ENCODE assay signal across 15 cellular contexts in genomic region chr16:13958438-13958837, GRCh38. TPM values are rescaled to one million over a fixed set of nuclear protein-coding genes. Genes with fewer than 3 reads are reported as not detected.
DNase-seq lines count a peak whose midpoint lies in the region; ATAC-seq and TF ChIP-seq lines count a peak whose summit lies in the region.
"Had no signal": no experiment of that assay in that cellular context is flagged by ENCODE, and none has a peak within 500 bp of the region (broad histone marks: within the 10 kb centered on the region; RNA-seq: fewer than 3 reads in every experiment).

No MANE protein-coding gene starts in this region.

- H3K4me1 ChIP-seq in PC-3 (ENCODE audit: insufficient read depth, low read length) (peaks cover 32% of the 10 kb centered on the region), breast epithelium (no peaks in the 10 kb centered on the region), osteoblast (ENCODE audit: insufficient read depth, low read length) (peaks cover 25% of the 10 kb centered on the region)

- H3K9me2 ChIP-seq in PC-3 (replicated peaks; ENCODE audit: low read length), result no peaks in the 10 kb centered on the region

- H2AFZ ChIP-seq in PC-3 (ENCODE audit: low read length), result no peak overlapping the region
- H2AFZ ChIP-seq in osteoblast (ENCODE audit: low read length), result no peak overlapping the region

- H3K36me3 ChIP-seq in PC-3 (ENCODE audit: low read depth, low read length), result no peaks in the 10 kb centered on the region
- no peaks in the 10 kb centered on the region for H3K36me3 ChIP-seq in breast epithelium
- no peaks in the 10 kb centered on the region for H3K36me3 ChIP-seq in osteoblast (ENCODE audit: insufficient read depth, low read length)

- no peaks in the 10 kb centered on the region for H3K9me3 Mint-ChIP-seq in Calu3 (ENCODE audit: low read depth, unreplicated experiment)
- H3K9me3 Mint-ChIP-seq in stimulated activated naive B cell treated with anti-CD40 and anti-IgM and Interleukin-4, amounts not matched to agents 10 μg/mL and 1 μg/mL and 100 μg/mL, for 72 hours, result peaks cover 0 to 6% of the 10 kb centered on the region in 2 donors
- H3K9me3 Mint-ChIP-seq: activated CD4-positive, alpha-beta T cell treated with anti-CD3 and anti-CD28 coated beads, Interleukin-2, amount 10 ng/mL, durations not matched to agents 24 days and 14 days; activated naive CD4-positive, alpha-beta T cell treated with anti-CD3 and anti-CD28 coated beads, Interleukin-2, amount 10 ng/mL, durations not matched to agents 7 days and 5 days; T-cell had no signal

- TF ChIP-seq CTCF in Calu3 (IDR thresholded peaks at IDR 0.05; ENCODE audit: unreplicated experiment) (no peak), PC-3 (conservative IDR thresholded peaks at IDR 0.05; ENCODE audit: low read depth, low read length) (no peak), breast epithelium (IDR thresholded peaks at IDR 0.05) (no peak), osteoblast (IDR thresholded peaks at IDR 0.05; ENCODE audit: extremely low read depth, low read depth, low read length) (no peak)

- peak overlapping the region; percentile 93 for H3K27ac Mint-ChIP-seq in Calu3 (ENCODE audit: unreplicated experiment)
- H3K27ac Mint-ChIP-seq in stimulated activated naive B cell treated with anti-CD40 and anti-IgM and Interleukin-4, amounts not matched to agents 10 μg/mL and 1 μg/mL and 100 μg/mL, for 72 hours, result no peak overlapping the region
- H3K27ac Mint-ChIP-seq: activated CD4-positive, alpha-beta T cell treated with anti-CD3 and anti-CD28 coated beads, Interleukin-2, amount 10 ng/mL, durations not matched to agents 24 days and 14 days; activated naive CD4-positive, alpha-beta T cell treated with anti-CD3 and anti-CD28 coated beads, Interleukin-2, amount 10 ng/mL, durations not matched to agents 7 days and 5 days had no signal

- peaks cover 67% of the 10 kb centered on the region for H3K4me1 Mint-ChIP-seq in Calu3 (ENCODE audit: low read depth, unreplicated experiment)
- peaks cover 19 to 29% of the 10 kb centered on the region in 2 donors for H3K4me1 Mint-ChIP-seq in stimulated activated naive B cell treated with anti-CD40 and anti-IgM and Interleukin-4, amounts not matched to agents 10 μg/mL and 1 μg/mL and 100 μg/mL, for 72 hours

- H3K4me3 ChIP-seq in PC-3 (ENCODE audit: low read length), result no peak overlapping the region
- H3K4me3 ChIP-seq in breast epithelium, result no peak overlapping the region
- no peak overlapping the region for H3K4me3 ChIP-seq in osteoblast (ENCODE audit: insufficient read depth, low read length)

- peak overlapping the region; percentile 98 for H3K4me2 ChIP-seq in PC-3 (ENCODE audit: low read length)
- no peak overlapping the region for H3K4me2 ChIP-seq in osteoblast (ENCODE audit: insufficient read depth, low read length)

- H3K27ac ChIP-seq in PC-3 (ENCODE audit: low read length) (peak overlapping the region; percentile 100), breast epithelium (peak overlapping the region; percentile 78 to 93), osteoblast (ENCODE audit: low read depth, low read length) (peak overlapping the region; percentile 94)

- DNase-seq in Calu3, result no peak
- no peak for DNase-seq in PC-3
- DNase-seq in breast epithelium (ENCODE audit: low spot score in 2 of 2), result no peak
- DNase-seq in osteoblast (ENCODE audit: insufficient read length, low spot score, missing footprints), result no peak
- DNase-seq in stimulated activated naive B cell treated with anti-CD40 and anti-IgM and Interleukin-4, amounts not matched to agents 10 μg/mL and 1 μg/mL and 100 μg/mL, for 72 hours, result no peak
- no peak for DNase-seq in NCI-H345 treated with DMSO at 0.1 percent for 48 hours (lab: John Stamatoyannopoulos, UW; ENCODE audit: unreplicated experiment)
- DNase-seq: activated CD4-positive, alpha-beta T cell treated with anti-CD3 and anti-CD28 coated beads, Interleukin-2, amount 10 ng/mL, durations not matched to agents 24 days and 14 days; activated naive CD4-positive, alpha-beta T cell treated with anti-CD3 and anti-CD28 coated beads, Interleukin-2, amount 10 ng/mL, durations not matched to agents 7 days and 5 days; COR-L47; naive B cell; NCI-H1417 treated with DMSO at 0.1 percent for 48 hours; stimulated activated CD4-positive, alpha-beta T cell treated with anti-CD3 and anti-CD28 coated beads, Interleukin-2, amount 100 ng/mL, for 48 hours; T-cell had no signal

- no peak for ATAC-seq in PC-3
- no peak for ATAC-seq in GM21576 (IDR thresholded peaks at IDR 0.05; ENCODE audit: unreplicated experiment)
- no peak for ATAC-seq in stimulated activated naive B cell treated with anti-CD40 and anti-IgM and Interleukin-4, amounts not matched to agents 10 μg/mL and 1 μg/mL and 100 μg/mL, for 72 hours (replicated peaks)
- ATAC-seq in GM21737 (IDR thresholded peaks at IDR 0.05; ENCODE audit: unreplicated experiment), result no peak

- H3K9ac ChIP-seq in PC-3 (ENCODE audit: low read length), result peak overlapping the region; percentile 81; the same call in 1 of the 2 replicates

- H3K79me2 ChIP-seq in PC-3 (ENCODE audit: low read length) (no peaks in the 10 kb centered on the region), osteoblast (ENCODE audit: insufficient read depth, low read length) (no peaks in the 10 kb centered on the region)

- intact Hi-C loops in Calu3 (cut with micrococcal nuclease; ENCODE audit: unreplicated experiment) (loop anchor here (5.0 to 10.0 kb wide), 3 partner anchors 39 to 226 kb away; partner anchors contain the start of gene MRTFB), PC-3 (cut with micrococcal nuclease) (no loop called here), breast epithelium (cut with DNase I; ENCODE audit: low total_unique reads) (no loop called here)

- H3K27me3 Mint-ChIP-seq in Calu3 (ENCODE audit: unreplicated experiment), result no peaks in the 10 kb centered on the region
- peaks cover 36 to 48% of the 10 kb centered on the region in 2 donors for H3K27me3 Mint-ChIP-seq in stimulated activated naive B cell treated with anti-CD40 and anti-IgM and Interleukin-4, amounts not matched to agents 10 μg/mL and 1 μg/mL and 100 μg/mL, for 72 hours

- no peaks in the 10 kb centered on the region for H3K9me3 ChIP-seq in PC-3 (ENCODE audit: low read length)
- H3K9me3 ChIP-seq in breast epithelium, result no peaks in the 10 kb centered on the region
- no peaks in the 10 kb centered on the region for H3K9me3 ChIP-seq in osteoblast (ENCODE audit: low read depth, low read length)

- H3K36me3 Mint-ChIP-seq in Calu3 (ENCODE audit: insufficient read depth, unreplicated experiment), result peaks cover 16% of the 10 kb centered on the region
- H3K36me3 Mint-ChIP-seq in stimulated activated naive B cell treated with anti-CD40 and anti-IgM and Interleukin-4, amounts not matched to agents 10 μg/mL and 1 μg/mL and 100 μg/mL, for 72 hours, result peaks cover 3% of the 10 kb centered on the region in 2 donors
- H3K36me3 Mint-ChIP-seq: activated naive CD4-positive, alpha-beta T cell treated with anti-CD3 and anti-CD28 coated beads, Interleukin-2, amount 10 ng/mL, durations not matched to agents 7 days and 5 days; naive B cell; T-cell had no signal

- no peak for TF ChIP-seq POLR2A in breast epithelium (IDR thresholded peaks at IDR 0.05)

- no TSS peak for BruUV-seq in Calu3 (replicated peaks; lab: Mats Ljungman, UMichigan)
- BruUV-seq in PC-3 (replicated peaks; lab: Mats Ljungman, UMichigan), result no TSS peak

- peaks cover 2% of the 10 kb centered on the region for H3F3A ChIP-seq in PC-3 (ENCODE audit: low read length, unreplicated experiment)

- no peaks in the 10 kb centered on the region for H4K20me1 ChIP-seq in PC-3 (ENCODE audit: low read length)
- H4K20me1 ChIP-seq in osteoblast (ENCODE audit: insufficient read depth, low read length), result no peaks in the 10 kb centered on the region

- CTCF ChIA-PET in Calu3 (lab: Charles Lee) (interaction anchor here (0.6 to 1.3 kb wide), 2 partner anchors 20 to 39 kb away, joined by 4 read pairs; partner anchors contain the start of gene ERCC4), PC-3 (lab: Charles Lee) (no interaction called here)

- H3K4me3 Mint-ChIP-seq in Calu3 (ENCODE audit: low read depth, unreplicated experiment), result peak overlapping the region; percentile 67
- no peak overlapping the region for H3K4me3 Mint-ChIP-seq in stimulated activated naive B cell treated with anti-CD40 and anti-IgM and Interleukin-4, amounts not matched to agents 10 μg/mL and 1 μg/mL and 100 μg/mL, for 72 hours
- H3K4me3 Mint-ChIP-seq: activated CD4-positive, alpha-beta T cell treated with anti-CD3 and anti-CD28 coated beads, Interleukin-2, amount 10 ng/mL, durations not matched to agents 24 days and 14 days; activated naive CD4-positive, alpha-beta T cell treated with anti-CD3 and anti-CD28 coated beads, Interleukin-2, amount 10 ng/mL, durations not matched to agents 7 days and 5 days had no signal

- POLR2A ChIA-PET in PC-3 (lab: Charles Lee; ENCODE audit: unreplicated experiment), result no interaction called here

- H3K27me3 ChIP-seq in PC-3 (ENCODE audit: low read length) (no peaks in the 10 kb centered on the region), breast epithelium (no peaks in the 10 kb centered on the region), osteoblast (ENCODE audit: insufficient read depth, low read length) (no peaks in the 10 kb centered on the region)

RNA-seq across cellular contexts. Expression of gene ERCC4, which starts 38.5 kb away (rescaled TPM):
- 19.7 and 21.1 TPM in 2 replicates for total RNA-seq in Calu3 (2022)
- 3.2 and 4.9 TPM in 2 replicates for total RNA-seq in PC-3 (2014; rRNA removed)
- 1 to 10 TPM; 4.8 to 8.3 (median 7.9) TPM for total RNA-seq in breast epithelium
- total RNA-seq in osteoblast, result 9.0 and 10.9 TPM in 2 replicates
